In the genomic region with DNA sequence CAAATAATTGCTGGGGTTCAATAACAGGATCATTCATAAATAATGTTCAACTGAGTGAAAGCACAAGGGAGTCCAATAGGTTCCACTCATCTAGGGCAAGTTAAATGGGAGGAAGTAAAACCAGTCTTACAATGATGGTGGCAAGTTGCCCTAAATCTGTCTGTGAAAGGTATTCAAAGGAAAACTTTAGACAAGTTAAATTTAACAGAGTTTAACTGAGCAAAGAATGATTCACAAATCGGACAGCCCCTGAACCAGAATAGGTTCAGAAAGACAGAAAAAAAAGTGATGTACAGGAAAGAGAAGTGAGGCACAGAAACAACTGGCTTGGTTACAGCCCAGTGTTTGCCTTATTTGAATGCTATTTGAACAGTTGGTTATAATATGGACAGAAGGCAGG, we compare ENCODE assay signal across 16 cellular contexts.
DNase-seq lines count a peak whose midpoint lies in the region; ATAC-seq and TF ChIP-seq lines count a peak whose summit lies in the region.
"Had no signal": no experiment of that assay in that cellular context is flagged by ENCODE, and none has a peak within 500 bp of the region (broad histone marks: within the 10 kb centered on the region; RNA-seq: fewer than 3 reads in every experiment).

No MANE protein-coding gene starts in this region.

- DNase-seq in fibroblast of pulmonary artery (ENCODE audit: low read depth) (peak; percentile 70), GF-D8 (lab: John Stamatoyannopoulos, UW) (no peak), midbrain (lab: John Stamatoyannopoulos, UW) (no peak), DMS153 (lab: John Stamatoyannopoulos, UW) (no peak)
- DNase-seq: activated CD4-positive, alpha-beta T cell treated with anti-CD3 and anti-CD28 coated beads, Interleukin-2, amount 50 U/mL, for 1 hour; activated naive CD4-positive, alpha-beta T cell treated with anti-CD3 and anti-CD28 coated beads for 36 hours; CD8-positive, alpha-beta T cell; head of caudate nucleus; MG63; NCI-H524; substantia nigra had no signal

- TF ChIP-seq CTCF in fibroblast of pulmonary artery (IDR thresholded peaks at IDR 0.05; ENCODE audit: low read length, missing control alignments), result no peak

- H3K4me3 ChIP-seq in fibroblast of pulmonary artery (replicated peaks; ENCODE audit: low read depth, low read length), result no peak overlapping the region
- H3K4me3 ChIP-seq: lung, MG63 had no signal

- ATAC-seq in GM19023 (IDR thresholded peaks at IDR 0.05; ENCODE audit: unreplicated experiment) (peak; percentile 41), HG02571 (IDR thresholded peaks at IDR 0.05; ENCODE audit: unreplicated experiment) (peak; percentile 44), HG03378 (IDR thresholded peaks at IDR 0.05; ENCODE audit: unreplicated experiment) (peak; percentile 80), GM21526 (IDR thresholded peaks at IDR 0.05; ENCODE audit: low FRiP score, unreplicated experiment) (no peak)
- ATAC-seq: CD8-positive, alpha-beta T cell had no signal
